In genomic region chr10:327889-328809, GRCh38 we compare ENCODE assay signal across 26 cellular contexts.
DNase-seq lines count a peak whose midpoint lies in the region; ATAC-seq and TF ChIP-seq lines count a peak whose summit lies in the region.
"Had no signal": no experiment of that assay in that cellular context is flagged by ENCODE, and none has a peak within 500 bp of the region (broad histone marks: within the 10 kb centered on the region; RNA-seq: fewer than 3 reads in every experiment).

No MANE protein-coding gene starts in this region.

- peaks cover 32% of the 10 kb centered on the region for H3K79me2 ChIP-seq in DOHH2 (ENCODE audit: control insufficient read depth, low read length)
- no peaks in the 10 kb centered on the region for H3K79me2 ChIP-seq in SU-DHL-6 (ENCODE audit: insufficient read depth, low read length)

- H3K14ac ChIP-seq in mesenchymal stem cell (ENCODE audit: low read length in 2 of 2): no peak overlapping the region

- H3K27me3 ChIP-seq in DOHH2 (ENCODE audit: control insufficient read depth, low read length) (no peaks in the 10 kb centered on the region), SU-DHL-6 (ENCODE audit: low read length) (no peaks in the 10 kb centered on the region), mesenchymal stem cell (ENCODE audit: control insufficient read depth in 1 of 2, insufficient read depth in 1 of 2, low read length in 2 of 2) (no peaks in the 10 kb centered on the region)
- H3K27me3 ChIP-seq: BLaER1, breast epithelium, right atrium auricular region, uterus had no signal

- no peak overlapping the region for H3K23ac ChIP-seq in mesenchymal stem cell (ENCODE audit: low read length in 2 of 2)

- H3K4me2 ChIP-seq in DOHH2 (ENCODE audit: low read length) (peak overlapping the region; percentile 95), SU-DHL-6 (ENCODE audit: low read depth, low read length, poor library complexity, severe bottlenecking) (peak overlapping the region; percentile 51), mesenchymal stem cell (ENCODE audit: low read length, poor library complexity, severe bottlenecking) (no peak overlapping the region)

- H3K79me1 ChIP-seq in mesenchymal stem cell (replicated peaks; ENCODE audit: low read length, poor library complexity, severe bottlenecking): peaks cover 2% of the 10 kb centered on the region

- H2BK5ac ChIP-seq in mesenchymal stem cell (ENCODE audit: low read depth, low read length, poor library complexity, severe bottlenecking): no peak overlapping the region

- H2AK5ac ChIP-seq in mesenchymal stem cell (ENCODE audit: low read length, severe bottlenecking): no peak overlapping the region

- no peak overlapping the region for H2BK12ac ChIP-seq in mesenchymal stem cell (ENCODE audit: low read length in 2 of 2)

- peaks cover 66% of the 10 kb centered on the region for H3F3A ChIP-seq in DOHH2 (ENCODE audit: control insufficient read depth, insufficient read depth)
- H3F3A ChIP-seq in SU-DHL-6 (ENCODE audit: insufficient read depth): peaks cover 26% of the 10 kb centered on the region

- no peak for TF ChIP-seq CTCF in 22Rv1 (IDR thresholded peaks at IDR 0.05)
- no peak for TF ChIP-seq CTCF in DOHH2 (IDR thresholded peaks at IDR 0.05; ENCODE audit: low read depth, low read length, poor library complexity, severe bottlenecking)
- no peak for TF ChIP-seq CTCF in SU-DHL-6 (IDR thresholded peaks at IDR 0.05; ENCODE audit: insufficient read depth, low read length, poor library complexity, severe bottlenecking)

- H3K9me2 ChIP-seq in DOHH2 (replicated peaks; ENCODE audit: control insufficient read depth, low read length): no peaks in the 10 kb centered on the region
- no peaks in the 10 kb centered on the region for H3K9me2 ChIP-seq in SU-DHL-6 (replicated peaks; ENCODE audit: insufficient read depth, low read length)

- no peak for ATAC-seq in HG03095 (IDR thresholded peaks at IDR 0.05; ENCODE audit: unreplicated experiment)
- ATAC-seq: activated naive CD4-positive, alpha-beta T cell treated with anti-CD3 and anti-CD28 coated beads, Interleukin-2, amount 50 U/mL, for 72 hours; stimulated activated naive CD8-positive, alpha-beta T cell treated with anti-CD3 and anti-CD28 coated beads, Interleukin-15, Interleukin-2, amounts not matched to agents 100 U/mL and 50 U/mL, for 24 hours had no signal

- H2BK15ac ChIP-seq in mesenchymal stem cell (ENCODE audit: low read depth, poor library complexity, severe bottlenecking): no peak overlapping the region

- WGBS in mesenchymal stem cell: 93% methylated on average over 21 of the region's 22 CpGs

- H2BK120ac ChIP-seq in mesenchymal stem cell (ENCODE audit: low read depth, low read length): no peak overlapping the region

- H3K9ac ChIP-seq in SU-DHL-6 (ENCODE audit: low read length): no peak overlapping the region
- peak overlapping the region; percentile 82 for H3K9ac ChIP-seq in mesenchymal stem cell (ENCODE audit: low read length)
- H3K9ac ChIP-seq: BLaER1 had no signal

- H3K36me3 ChIP-seq in DOHH2 (ENCODE audit: control insufficient read depth, low read length): peaks cover 41% of the 10 kb centered on the region
- peaks cover 10% of the 10 kb centered on the region for H3K36me3 ChIP-seq in SU-DHL-6 (ENCODE audit: low read length)
- H3K36me3 ChIP-seq in mesenchymal stem cell (ENCODE audit: control insufficient read depth in 1 of 2, insufficient read depth in 2 of 2, low read depth in 1 of 2, low read length in 2 of 2): peaks cover 25 to 34% of the 10 kb centered on the region in 2 experiments
- H3K36me3 ChIP-seq: breast epithelium, uterus had no signal

- H4K91ac ChIP-seq in mesenchymal stem cell (ENCODE audit: low read length): no peak overlapping the region

- H2AFZ ChIP-seq in SU-DHL-6 (ENCODE audit: low read depth, low read length, severe bottlenecking): no peak overlapping the region
- no peak overlapping the region for H2AFZ ChIP-seq in mesenchymal stem cell (ENCODE audit: low read depth, low read length)

- H4K8ac ChIP-seq in mesenchymal stem cell (ENCODE audit: low read length): no peak overlapping the region

- no peak overlapping the region for H3K4ac ChIP-seq in mesenchymal stem cell (ENCODE audit: low read depth in 1 of 2, low read length in 2 of 2)

- H3K4me1 ChIP-seq in DOHH2 (ENCODE audit: control insufficient read depth, low read length): peaks cover 99% of the 10 kb centered on the region
- H3K4me1 ChIP-seq in mesenchymal stem cell (ENCODE audit: control insufficient read depth, insufficient read depth, low read depth, low read length): peaks cover 11% of the 10 kb centered on the region
- H3K4me1 ChIP-seq: breast epithelium, uterus had no signal

- H3K18ac ChIP-seq in mesenchymal stem cell (ENCODE audit: low read depth in 1 of 2, low read length in 2 of 2): no peak overlapping the region

- H4K20me1 ChIP-seq in DOHH2 (ENCODE audit: control insufficient read depth, insufficient read depth, low read depth, low read length) (no peaks in the 10 kb centered on the region), SU-DHL-6 (ENCODE audit: low read depth, low read length) (no peaks in the 10 kb centered on the region)
- H4K20me1 ChIP-seq: BLaER1 had no signal

- no peaks in the 10 kb centered on the region for H3K9me3 ChIP-seq in DOHH2 (ENCODE audit: control insufficient read depth, insufficient read depth, low read length)
- no peaks in the 10 kb centered on the region for H3K9me3 ChIP-seq in SU-DHL-6 (ENCODE audit: insufficient read depth, low read length)
- no peaks in the 10 kb centered on the region for H3K9me3 ChIP-seq in mesenchymal stem cell (ENCODE audit: control insufficient read depth, low read length)
- H3K9me3 ChIP-seq: BLaER1, breast epithelium, right atrium auricular region, uterus had no signal

- H3K27ac ChIP-seq in 22Rv1: peak overlapping the region; percentile 97
- H3K27ac ChIP-seq in DOHH2 (ENCODE audit: low read depth, low read length): peak overlapping the region; percentile 95
- H3K27ac ChIP-seq in SU-DHL-6 (ENCODE audit: low read depth, low read length): no peak overlapping the region
- H3K27ac ChIP-seq in mesenchymal stem cell (ENCODE audit: low read length, poor library complexity, severe bottlenecking): no peak overlapping the region
- H3K27ac ChIP-seq: BLaER1, right atrium auricular region had no signal

- H3K4me3 ChIP-seq in DOHH2 (ENCODE audit: low read length): peak overlapping the region; percentile 81
- H3K4me3 ChIP-seq in SU-DHL-6 (ENCODE audit: insufficient read depth, low read length, poor library complexity, severe bottlenecking): no peak overlapping the region
- no peak overlapping the region for H3K4me3 ChIP-seq in mesenchymal stem cell (ENCODE audit: insufficient read depth in 1 of 2, low read depth in 1 of 2, low read length in 2 of 2)
- H3K4me3 ChIP-seq: BLaER1, right atrium auricular region, uterus had no signal

- DNase-seq in mesenchymal stem cell (no peak), cerebellar nuclear complex (lab: John Stamatoyannopoulos, UW) (no peak), HuH-7 (ENCODE audit: low spot score) (no peak)
- no peak for DNase-seq in activated T-cell treated with anti-CD3 and anti-CD28 coated beads, Interleukin-2, amount 50 U/mL, for 48 hours
- DNase-seq: activated CD4-positive, alpha-beta T cell treated with anti-CD3 and anti-CD28 coated beads, Interleukin-2, amount 50 U/mL, for 48 hours; activated CD4-positive, CD25-positive, alpha-beta regulatory T cell treated with anti-CD3 and anti-CD28 coated beads, Interleukin-2, amount 50 U/mL, for 72 hours; amygdala; COR-L47; DMS53; effector CD4-positive, alpha-beta T cell; HCEC 1CT; immature natural killer cell; NCI-H1092 treated with DMSO at 0.1 percent for 48 hours; NCI-H1930; NCI-H510A treated with DMSO at 0.1 percent for 48 hours; stimulated activated CD4-positive, alpha-beta T cell treated with anti-CD3 and anti-CD28 coated beads, Interleukin-1b, Interleukin-23, amount 100 ng/mL, for 48 hours; stimulated activated naive CD8-positive, alpha-beta T cell treated with anti-CD3 and anti-CD28 coated beads, Interleukin-15, Interleukin-2, amounts not matched to agents 100 U/mL and 50 U/mL, for 24 hours; uterus had no signal

Comparison
In these comparisons a context has a peak if more than half of its experiments do, and no peak if none do; other contexts are left out.
1. H3K27ac ChIP-seq: peak in 22Rv1 (single experiment) and DOHH2 (single experiment); none in SU-DHL-6 (single experiment) and mesenchymal stem cell (single experiment).